ENCODE assay signal across 1 cellular context in the genomic region with DNA sequence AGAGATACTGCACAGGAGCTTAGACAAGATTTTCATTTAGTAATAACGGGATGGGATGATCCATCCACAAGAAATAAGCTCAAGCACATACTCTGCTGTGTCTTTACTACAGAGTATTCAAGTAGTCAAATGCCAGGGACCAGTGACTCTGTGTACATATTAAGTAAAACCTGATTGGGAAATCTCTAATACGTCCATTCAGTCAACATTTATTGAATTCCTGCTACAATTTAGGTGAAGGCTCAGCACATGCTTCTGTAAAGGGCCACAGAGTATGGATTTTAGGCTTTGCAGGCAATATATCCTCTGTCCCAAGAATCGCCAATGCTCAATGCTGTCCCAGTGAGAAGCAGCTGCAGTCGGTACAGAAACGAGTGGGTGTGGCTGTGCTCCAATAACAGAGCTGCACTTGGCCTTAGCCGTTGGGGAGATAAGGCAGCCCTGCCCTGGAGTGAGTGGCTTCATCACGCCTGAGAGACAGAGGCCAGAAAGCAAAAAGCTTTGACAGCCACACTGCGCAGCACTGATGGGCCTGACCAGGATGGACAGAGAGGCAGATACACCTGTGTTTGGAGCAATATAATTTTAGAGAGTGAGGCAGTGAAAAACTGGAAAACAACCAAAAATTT.
TF ChIP-seq lines count a peak whose summit lies in the region.

No MANE protein-coding gene starts in this region.

TF ChIP-seq in WTC11, 78 proteins besides CTCF, POLR2A, EP300 and RAD21 (continued from another document):
- TF ChIP-seq NFATC4 (CRISPR knock-in tag; IDR thresholded peaks at IDR 0.05): no peak
- TF ChIP-seq, protein P1, sequence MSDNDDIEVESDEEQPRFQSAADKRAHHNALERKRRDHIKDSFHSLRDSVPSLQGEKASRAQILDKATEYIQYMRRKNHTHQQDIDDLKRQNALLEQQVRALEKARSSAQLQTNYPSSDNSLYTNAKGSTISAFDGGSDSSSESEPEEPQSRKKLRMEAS (CRISPR knock-in tag; IDR thresholded peaks at IDR 0.05): no peak
- TF ChIP-seq, protein P2, sequence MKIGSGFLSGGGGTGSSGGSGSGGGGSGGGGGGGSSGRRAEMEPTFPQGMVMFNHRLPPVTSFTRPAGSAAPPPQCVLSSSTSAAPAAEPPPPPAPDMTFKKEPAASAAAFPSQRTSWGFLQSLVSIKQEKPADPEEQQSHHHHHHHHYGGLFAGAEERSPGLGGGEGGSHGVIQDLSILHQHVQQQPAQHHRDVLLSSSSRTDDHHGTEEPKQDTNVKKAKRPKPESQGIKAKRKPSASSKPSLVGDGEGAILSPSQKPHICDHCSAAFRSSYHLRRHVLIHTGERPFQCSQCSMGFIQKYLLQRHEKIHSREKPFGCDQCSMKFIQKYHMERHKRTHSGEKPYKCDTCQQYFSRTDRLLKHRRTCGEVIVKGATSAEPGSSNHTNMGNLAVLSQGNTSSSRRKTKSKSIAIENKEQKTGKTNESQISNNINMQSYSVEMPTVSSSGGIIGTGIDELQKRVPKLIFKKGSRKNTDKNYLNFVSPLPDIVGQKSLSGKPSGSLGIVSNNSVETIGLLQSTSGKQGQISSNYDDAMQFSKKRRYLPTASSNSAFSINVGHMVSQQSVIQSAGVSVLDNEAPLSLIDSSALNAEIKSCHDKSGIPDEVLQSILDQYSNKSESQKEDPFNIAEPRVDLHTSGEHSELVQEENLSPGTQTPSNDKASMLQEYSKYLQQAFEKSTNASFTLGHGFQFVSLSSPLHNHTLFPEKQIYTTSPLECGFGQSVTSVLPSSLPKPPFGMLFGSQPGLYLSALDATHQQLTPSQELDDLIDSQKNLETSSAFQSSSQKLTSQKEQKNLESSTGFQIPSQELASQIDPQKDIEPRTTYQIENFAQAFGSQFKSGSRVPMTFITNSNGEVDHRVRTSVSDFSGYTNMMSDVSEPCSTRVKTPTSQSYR (CRISPR knock-in tag; IDR thresholded peaks at IDR 0.05): no peak
- TF ChIP-seq RORB (CRISPR knock-in tag; IDR thresholded peaks at IDR 0.05): no peak
- TF ChIP-seq, protein P3, sequence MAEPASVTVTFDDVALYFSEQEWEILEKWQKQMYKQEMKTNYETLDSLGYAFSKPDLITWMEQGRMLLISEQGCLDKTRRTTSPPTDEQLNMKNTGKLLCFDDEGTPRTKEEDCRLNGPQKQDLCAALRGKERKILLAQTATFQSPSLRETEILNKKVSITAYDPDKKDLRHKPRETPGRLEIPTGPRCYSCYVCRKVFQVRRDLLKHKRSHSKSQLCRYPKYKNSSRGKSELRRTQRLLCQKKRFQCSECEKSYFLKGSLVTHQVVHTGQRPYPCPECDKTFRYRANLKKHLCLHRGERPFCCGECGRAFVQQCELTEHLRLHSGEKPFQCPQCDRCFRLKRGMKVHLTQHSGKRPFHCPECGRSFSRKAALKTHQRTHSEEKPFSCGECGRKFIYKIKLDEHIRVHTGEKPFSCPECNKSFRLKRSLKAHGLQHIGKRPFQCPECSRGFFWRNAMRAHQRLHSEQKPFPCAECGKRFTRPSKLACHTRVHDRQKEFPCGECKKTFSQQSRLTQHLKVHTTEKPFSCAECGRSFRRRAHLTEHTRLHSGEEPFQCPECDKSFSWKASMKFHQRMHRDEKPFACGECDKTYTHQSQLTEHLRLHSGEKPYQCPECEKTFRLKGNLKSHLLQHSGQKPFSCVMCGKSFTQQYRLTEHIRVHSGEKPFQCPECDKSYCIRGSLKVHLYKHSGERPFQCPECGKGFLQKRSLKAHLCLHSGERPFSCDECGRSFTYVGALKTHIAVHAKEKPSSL (CRISPR knock-in tag; conservative IDR thresholded peaks at IDR 0.05): no peak
- no peak for TF ChIP-seq KAT7 (CRISPR knock-in tag; IDR thresholded peaks at IDR 0.05; ENCODE audit: borderline replicate concordance)
- no peak for TF ChIP-seq ZNF512 (CRISPR knock-in tag; IDR thresholded peaks at IDR 0.05; ENCODE audit: borderline replicate concordance)
- TF ChIP-seq OVOL2 (CRISPR knock-in tag; IDR thresholded peaks at IDR 0.05; ENCODE audit: borderline replicate concordance): no peak
- TF ChIP-seq FOXJ3 (CRISPR knock-in tag; IDR thresholded peaks at IDR 0.05; ENCODE audit: borderline replicate concordance): no peak
- no peak for TF ChIP-seq SMAD3 (CRISPR knock-in tag; IDR thresholded peaks at IDR 0.05; ENCODE audit: borderline replicate concordance)
- TF ChIP-seq FOXP1 (CRISPR knock-in tag; IDR thresholded peaks at IDR 0.05; ENCODE audit: borderline replicate concordance): no peak
- no peak for TF ChIP-seq ZNF232 (CRISPR knock-in tag; IDR thresholded peaks at IDR 0.05)
- no peak for TF ChIP-seq ARID4B (CRISPR knock-in tag; IDR thresholded peaks at IDR 0.05; ENCODE audit: borderline replicate concordance)
